ENCODE assay signal across 18 cellular contexts in the genomic region with DNA sequence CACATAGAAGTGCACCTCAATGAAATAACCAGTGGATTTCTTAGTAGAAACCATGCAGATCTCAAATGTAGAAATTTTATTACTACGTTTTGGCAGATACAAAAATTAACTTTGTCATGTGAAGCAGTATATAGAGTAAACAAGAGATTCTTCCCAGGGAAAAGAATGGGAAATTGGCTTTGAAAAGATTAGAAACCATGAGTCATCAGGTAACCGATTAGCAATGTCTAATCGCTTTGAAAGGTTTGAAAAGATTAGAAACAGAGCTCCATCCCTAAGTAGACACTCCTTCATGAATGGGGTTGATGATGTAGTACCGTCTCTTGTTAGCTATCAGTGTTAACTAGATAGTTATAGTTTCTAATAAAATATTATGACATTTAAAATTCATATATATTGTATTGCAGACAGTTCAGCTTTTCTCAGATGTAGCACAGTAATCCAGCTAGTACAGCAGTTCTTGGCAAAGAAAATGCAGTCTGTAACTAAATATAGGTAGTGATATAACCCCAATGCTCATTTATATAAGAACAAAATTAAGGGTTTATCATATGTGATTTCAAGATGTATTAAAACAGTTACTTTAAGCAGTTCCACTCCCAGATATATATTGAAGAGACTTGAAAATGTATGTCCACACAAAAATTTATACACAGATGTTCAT.
"Had no signal": no experiment of that assay in that cellular context is flagged by ENCODE, and none has a peak within 500 bp of the region (broad histone marks: within the 10 kb centered on the region; RNA-seq: fewer than 3 reads in every experiment).

No MANE protein-coding gene starts in this region.

- FAIRE-seq: pancreas, TTC549 had no signal

- H3K9me3 ChIP-seq: adrenal gland, gastrocnemius medialis, pancreas, sigmoid colon, upper lobe of right lung had no signal

- H3K4me1 ChIP-seq: adrenal gland, sigmoid colon, upper lobe of right lung had no signal

- H3K4me3 ChIP-seq: adrenal gland, gastrocnemius medialis, pancreas, sigmoid colon, upper lobe of right lung had no signal

- H3K27ac ChIP-seq: adrenal gland, gastrocnemius medialis, neutrophil, pancreas, sigmoid colon, upper lobe of right lung had no signal

- H3K36me3 ChIP-seq: adrenal gland, gastrocnemius medialis, neutrophil, pancreas, sigmoid colon, upper lobe of right lung had no signal

- H3K27me3 ChIP-seq: adrenal gland, gastrocnemius medialis, neutrophil, pancreas, sigmoid colon, upper lobe of right lung had no signal

- DNase-seq: activated CD4-positive, alpha-beta T cell treated with anti-CD3 and anti-CD28 coated beads, Interleukin-2, amount 50 U/mL, for 48 hours; activated gamma-delta T cell treated with Interleukin-2 at 50 U/mL for 16 hours; activated T-cell treated with anti-CD3 and anti-CD28 coated beads for 4 hours; adrenal gland; dermis blood vessel endothelial cell; effector memory CD4-positive, alpha-beta T cell; gastrocnemius medialis; head of caudate nucleus; kidney glomerular epithelial cell; mesenchymal stem cell; pancreas; sigmoid colon; stimulated activated naive B cell treated with anti-CD40 and anti-IgM and Interleukin-4, amounts not matched to agents 10 μg/mL and 1 μg/mL and 100 μg/mL, for 72 hours; upper lobe of right lung had no signal

- ATAC-seq: activated naive CD4-positive, alpha-beta T cell treated with anti-CD3 and anti-CD28 coated beads, Interleukin-2, amount 50 U/mL, for 72 hours; gastrocnemius medialis; natural killer cell treated with Interleukin-12 subunit alpha and Interleukin-12 subunit beta and Interleukin-15 and Interleukin-18, amount 100 ng/mL, for 72 hours; pancreas; stimulated activated naive B cell treated with anti-CD40 and anti-IgM and Interleukin-4, amounts not matched to agents 10 μg/mL and 1 μg/mL and 100 μg/mL, for 72 hours; upper lobe of right lung had no signal
